In the genomic region with DNA sequence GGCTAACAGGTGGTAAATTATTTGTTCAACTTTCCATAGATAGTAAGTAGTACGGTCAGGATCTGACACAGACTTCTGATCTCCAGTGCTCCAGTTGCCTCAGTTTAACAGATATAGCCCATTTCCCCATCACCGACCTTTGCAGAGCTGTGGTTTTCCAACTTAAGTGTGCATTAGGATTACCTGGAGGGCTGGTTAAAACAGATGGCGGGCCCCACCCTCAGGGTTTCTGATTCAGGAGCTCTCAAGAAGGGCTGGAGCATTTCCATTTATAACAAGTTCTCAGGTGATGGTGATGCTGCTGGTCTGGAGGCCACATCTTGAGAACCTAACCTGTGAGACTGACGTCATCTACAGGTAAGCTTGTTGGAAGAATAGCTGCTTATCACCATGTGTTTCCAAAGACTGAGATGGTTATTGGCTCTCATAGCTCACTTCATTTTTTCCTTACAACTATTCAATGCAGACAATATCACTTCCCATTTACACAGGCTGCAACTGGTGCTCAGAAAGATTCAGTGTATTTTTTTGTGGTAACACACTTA, we compare ENCODE assay signal across 17 cellular contexts.
DNase-seq lines count a peak whose midpoint lies in the region; TF ChIP-seq lines count a peak whose summit lies in the region.
"Had no signal": no experiment of that assay in that cellular context is flagged by ENCODE, and none has a peak within 500 bp of the region (broad histone marks: within the 10 kb centered on the region; RNA-seq: fewer than 3 reads in every experiment).

No MANE protein-coding gene starts in this region.

- H3K36me3 Mint-ChIP-seq in osteocyte (ENCODE audit: unreplicated experiment): no peaks in the 10 kb centered on the region
- H3K36me3 Mint-ChIP-seq in HFFc6 (ENCODE audit: low read depth): no peaks in the 10 kb centered on the region
- H3K36me3 Mint-ChIP-seq: CD4-positive, alpha-beta memory T cell had no signal

- DNase-seq in DMS79 treated with DMSO at 0.1 percent for 48 hours (lab: John Stamatoyannopoulos, UW) (peak; percentile 75), NCI-H524 treated with DMSO at 0.1 percent for 48 hours (lab: John Stamatoyannopoulos, UW) (peak; percentile 95), WERI-Rb-1 (peak; percentile 62), osteocyte (ENCODE audit: extremely low spot score, unreplicated experiment) (peak; percentile 51), Kasumi-1 (lab: John Stamatoyannopoulos, UW) (no peak), HFFc6 (no peak), mucosa of gallbladder (ENCODE audit: low spot score) (no peak)
- DNase-seq: C1 segment of cervical spinal cord; Calu3; CD4-positive, alpha-beta memory T cell; COR-L47; DMS53; EL; GDM1; GOT3 had no signal

- no peaks in the 10 kb centered on the region for H3K36me3 ChIP-seq in WERI-Rb-1
- H3K36me3 ChIP-seq: HAP-1 had no signal

- no peaks in the 10 kb centered on the region for H3K4me1 Mint-ChIP-seq in osteocyte (ENCODE audit: unreplicated experiment)
- H3K4me1 Mint-ChIP-seq in HFFc6 (ENCODE audit: low read depth): no peaks in the 10 kb centered on the region
- H3K4me1 Mint-ChIP-seq: CD4-positive, alpha-beta memory T cell had no signal

- H3K27me3 Mint-ChIP-seq in osteocyte (ENCODE audit: unreplicated experiment) (no peaks in the 10 kb centered on the region), HFFc6 (ENCODE audit: insufficient read depth) (no peaks in the 10 kb centered on the region; the same call in 1 of the 2 replicates)
- H3K27me3 Mint-ChIP-seq: CD4-positive, alpha-beta memory T cell had no signal

- H3K4me3 Mint-ChIP-seq in osteocyte (ENCODE audit: unreplicated experiment) (no peak overlapping the region), HFFc6 (no peak overlapping the region)
- H3K4me3 Mint-ChIP-seq: CD4-positive, alpha-beta memory T cell had no signal

- no peaks in the 10 kb centered on the region for H3K27me3 ChIP-seq in WERI-Rb-1 (ENCODE audit: insufficient read depth, low read depth, severe bottlenecking)

- H3K27ac ChIP-seq in WERI-Rb-1: no peak overlapping the region

- H3K9me3 ChIP-seq in WERI-Rb-1 (ENCODE audit: severe bottlenecking): no peaks in the 10 kb centered on the region
- H3K9me3 ChIP-seq: HAP-1 had no signal

- no peak overlapping the region for H3K4me3 ChIP-seq in WERI-Rb-1 (ENCODE audit: low read depth, low read length)
- H3K4me3 ChIP-seq: GM12878, HAP-1 had no signal

- no peak overlapping the region for H3K27ac Mint-ChIP-seq in osteocyte (ENCODE audit: unreplicated experiment)
- H3K27ac Mint-ChIP-seq in HFFc6: no peak overlapping the region
- H3K27ac Mint-ChIP-seq: CD4-positive, alpha-beta memory T cell had no signal

- H3K9me3 Mint-ChIP-seq in osteocyte (ENCODE audit: unreplicated experiment): peaks cover 13% of the 10 kb centered on the region
- H3K9me3 Mint-ChIP-seq in HFFc6: peaks cover 64% of the 10 kb centered on the region

- TF ChIP-seq CTCF in WERI-Rb-1 (IDR thresholded peaks at IDR 0.05; ENCODE audit: low read depth, low read length) (no peak), osteocyte (IDR thresholded peaks at IDR 0.05) (no peak), HFFc6 (IDR thresholded peaks at IDR 0.05) (no peak)

Comparison
In these comparisons a context has a peak if more than half of its experiments do, and no peak if none do; other contexts are left out.
1. DNase-seq: peak in DMS79 treated with DMSO at 0.1 percent for 48 hours (single experiment), NCI-H524 treated with DMSO at 0.1 percent for 48 hours (single experiment), WERI-Rb-1 (single experiment) and osteocyte (single experiment); none in Kasumi-1 (0 of 2), HFFc6 (single experiment) and mucosa of gallbladder (single experiment).